ENCODE assay signal across 9 cellular contexts in genomic region chr3:185928532-185928931, GRCh38. TPM values are rescaled to one million over a fixed set of nuclear protein-coding genes. Genes with fewer than 3 reads are reported as not detected.
DNase-seq lines count a peak whose midpoint lies in the region; ATAC-seq and TF ChIP-seq lines count a peak whose summit lies in the region.
"Had no signal": no experiment of that assay in that cellular context is flagged by ENCODE, and none has a peak within 500 bp of the region (broad histone marks: within the 10 kb centered on the region; RNA-seq: fewer than 3 reads in every experiment).

No MANE protein-coding gene starts in this region.

- CTCF ChIA-PET in activated CD4-positive, alpha-beta memory T cell treated with anti-CD3 and anti-CD28 coated beads for 36 hours (lab: Charles Lee), result interaction anchor here (0.5 to 3.0 kb wide), 3 partner anchors 15 to 48 kb away, joined by 3 to 32 read pairs (median 3); no protein-coding TSS in a partner anchor

- peak overlapping the region; percentile 93 for H3K27ac Mint-ChIP-seq in activated naive CD4-positive, alpha-beta T cell treated with anti-CD3 and anti-CD28 coated beads, Interleukin-2, amount 50 U/mL, for 24 hours
- peak overlapping the region; percentile 88 for H3K27ac Mint-ChIP-seq in activated CD4-positive, alpha-beta memory T cell treated with anti-CD3 and anti-CD28 coated beads for 36 hours

- H3K27ac ChIP-seq in hepatocyte (peak overlapping the region; percentile 47), thoracic aorta (no peak overlapping the region), left lung (peak overlapping the region in 1 of 2 donors; percentile 54), heart left ventricle (peak overlapping the region in 2 of 12 donors; percentile 5 to 32)

- DNase-seq in activated naive CD4-positive, alpha-beta T cell (lab: John Stamatoyannopoulos, UW), result no peak
- no peak for DNase-seq in activated CD4-positive, alpha-beta memory T cell treated with anti-CD3 and anti-CD28 coated beads for 36 hours
- no peak for DNase-seq in hepatocyte (ENCODE audit: low spot score)
- DNase-seq in thoracic aorta (ENCODE audit: low spot score), result no peak
- DNase-seq in left lung, result no peak
- no peak for DNase-seq in heart left ventricle
- DNase-seq: COR-L47 had no signal

- no peaks in the 10 kb centered on the region for H3K9me2 ChIP-seq in hepatocyte (replicated peaks; ENCODE audit: insufficient read depth)

- H3K27me3 Mint-ChIP-seq in activated naive CD4-positive, alpha-beta T cell treated with anti-CD3 and anti-CD28 coated beads, Interleukin-2, amount 50 U/mL, for 24 hours, result no peaks in the 10 kb centered on the region
- H3K27me3 Mint-ChIP-seq in activated CD4-positive, alpha-beta memory T cell treated with anti-CD3 and anti-CD28 coated beads for 36 hours, result no peaks in the 10 kb centered on the region

- H3K4me3 Mint-ChIP-seq in activated naive CD4-positive, alpha-beta T cell treated with anti-CD3 and anti-CD28 coated beads, Interleukin-2, amount 50 U/mL, for 24 hours, result peak overlapping the region; percentile 99
- peak overlapping the region; percentile 67 for H3K4me3 Mint-ChIP-seq in activated CD4-positive, alpha-beta memory T cell treated with anti-CD3 and anti-CD28 coated beads for 36 hours

- intact Hi-C loops in activated CD4-positive, alpha-beta memory T cell treated with anti-CD3 and anti-CD28 coated beads for 36 hours (cut with micrococcal nuclease), result no loop called here
- intact Hi-C loops in left lung (cut with DNase I) (no loop called here), heart left ventricle (cut with DNase I) (loop anchor here in 1 of 10 donors (10.0 kb wide), 1 partner anchor 104 kb away; the partner anchor contains the start of gene IGF2BP2)

- H3K9me3 Mint-ChIP-seq in activated naive CD4-positive, alpha-beta T cell treated with anti-CD3 and anti-CD28 coated beads, Interleukin-2, amount 50 U/mL, for 24 hours, result no peaks in the 10 kb centered on the region
- no peaks in the 10 kb centered on the region for H3K9me3 Mint-ChIP-seq in activated CD4-positive, alpha-beta memory T cell treated with anti-CD3 and anti-CD28 coated beads for 36 hours

- peaks cover 100% of the 10 kb centered on the region for H4K20me1 ChIP-seq in hepatocyte (ENCODE audit: insufficient read depth, poor library complexity, severe bottlenecking)

- WGBS in hepatocyte (ENCODE audit: low lambda C conversion rate, missing lambda C conversion rate), result 46% methylated on average over 1 of the region's 1 CpG
- 25 to 34% (median 32%) methylated on average over 1 of the region's 1 CpG for WGBS in heart left ventricle, 4 donors

- H3K36me3 Mint-ChIP-seq in activated naive CD4-positive, alpha-beta T cell treated with anti-CD3 and anti-CD28 coated beads, Interleukin-2, amount 50 U/mL, for 24 hours, result peaks cover 56% of the 10 kb centered on the region
- peaks cover 92% of the 10 kb centered on the region for H3K36me3 Mint-ChIP-seq in activated CD4-positive, alpha-beta memory T cell treated with anti-CD3 and anti-CD28 coated beads for 36 hours

- H3K4me2 ChIP-seq in hepatocyte, result peak overlapping the region; percentile 93

- no peak for TF ChIP-seq POLR2A in heart left ventricle (IDR thresholded peaks at IDR 0.05)

- H3K4me1 ChIP-seq in hepatocyte (ENCODE audit: insufficient read depth) (peaks cover 81% of the 10 kb centered on the region), thoracic aorta (ENCODE audit: control insufficient read depth in 1 of 2, low read depth in 2 of 2) (peaks cover 73 to 95% of the 10 kb centered on the region in 2 donors), left lung (peaks cover 63 to 87% of the 10 kb centered on the region in 2 donors), heart left ventricle (peaks cover 33 to 96% (median 85%) of the 10 kb centered on the region in 12 donors)

- no peaks in the 10 kb centered on the region for H3K9me3 ChIP-seq in hepatocyte (ENCODE audit: low read depth)
- H3K9me3 ChIP-seq in thoracic aorta, result no peaks in the 10 kb centered on the region
- no peaks in the 10 kb centered on the region for H3K9me3 ChIP-seq in left lung
- no peaks in the 10 kb centered on the region for H3K9me3 ChIP-seq in heart left ventricle

- TF ChIP-seq CTCF in hepatocyte (IDR thresholded peaks at IDR 0.05; ENCODE audit: poor library complexity) (no peak), thoracic aorta (IDR thresholded peaks at IDR 0.05) (no peak), left lung (IDR thresholded peaks at IDR 0.05) (no peak), heart left ventricle (IDR thresholded peaks at IDR 0.05) (no peak)

- H3K4me3 ChIP-seq in hepatocyte (no peak overlapping the region), thoracic aorta (peak overlapping the region; percentile 80), left lung (peak overlapping the region in 1 of 2 donors; percentile 6), heart left ventricle (peak overlapping the region in 5 of 12 donors; percentile 7 to 18 (median 11))

- H3K36me3 ChIP-seq in hepatocyte (replicated peaks; ENCODE audit: insufficient read depth, low read depth), result no peaks in the 10 kb centered on the region
- peaks cover 27% of the 10 kb centered on the region for H3K36me3 ChIP-seq in thoracic aorta
- peaks cover 0 to 44% of the 10 kb centered on the region in 2 donors for H3K36me3 ChIP-seq in left lung
- peaks cover 0 to 72% (median 43%) of the 10 kb centered on the region in 9 donors for H3K36me3 ChIP-seq in heart left ventricle

- H3K4me1 Mint-ChIP-seq in activated naive CD4-positive, alpha-beta T cell treated with anti-CD3 and anti-CD28 coated beads, Interleukin-2, amount 50 U/mL, for 24 hours, result peaks cover 95% of the 10 kb centered on the region
- peaks cover 92% of the 10 kb centered on the region for H3K4me1 Mint-ChIP-seq in activated CD4-positive, alpha-beta memory T cell treated with anti-CD3 and anti-CD28 coated beads for 36 hours (ENCODE audit: low read depth)

- POLR2A ChIA-PET in activated CD4-positive, alpha-beta memory T cell treated with anti-CD3 and anti-CD28 coated beads for 36 hours (lab: Charles Lee), result interaction anchor here (0.8 to 6.5 kb wide), 4 partner anchors 8 to 859 kb away, joined by 3 to 50 read pairs (median 4); partner anchors contain the start of genes EIF4A2 and TRA2B

- H2AFZ ChIP-seq in hepatocyte, result no peak overlapping the region

- H3K27me3 ChIP-seq in hepatocyte (no peaks in the 10 kb centered on the region), thoracic aorta (replicated peaks; ENCODE audit: insufficient read depth) (no peaks in the 10 kb centered on the region), left lung (no peaks in the 10 kb centered on the region), heart left ventricle (no peaks in the 10 kb centered on the region)

- H3K79me2 ChIP-seq in hepatocyte, result peaks cover 100% of the 10 kb centered on the region

- ATAC-seq in thoracic aorta (ENCODE audit: insufficient number of reproducible peaks, low FRiP score, low read depth) (no peak), left lung (no peak), GM19452 (IDR thresholded peaks at IDR 0.05; ENCODE audit: unreplicated experiment) (no peak), heart left ventricle (no peak)

RNA-seq across cellular contexts. Expression of gene TRA2B, which starts 9.3 kb away (rescaled TPM):
- total RNA-seq in activated CD4-positive, alpha-beta memory T cell treated with anti-CD3 and anti-CD28 coated beads for 36 hours, result 100 to 1,000 TPM; 184 to 187 TPM
- total RNA-seq in hepatocyte (129 and 135 TPM in 2 replicates), thoracic aorta (100 to 1,000 TPM; 137 to 267 TPM), left lung (100 to 1,000 TPM in 1 of 2 donors, 10 to 100 TPM in 1; 86.0 to 124 TPM), heart left ventricle (10 to 100 TPM; 40.4 to 66.0 (median 46.1) TPM)
- polyA plus RNA-seq in hepatocyte (93.6 and 113 TPM in 2 replicates), heart left ventricle (10 to 100 TPM; 28.5 to 58.1 TPM)
